Comparison of ENCODE assay signal across 10 cellular contexts in the genomic region with DNA sequence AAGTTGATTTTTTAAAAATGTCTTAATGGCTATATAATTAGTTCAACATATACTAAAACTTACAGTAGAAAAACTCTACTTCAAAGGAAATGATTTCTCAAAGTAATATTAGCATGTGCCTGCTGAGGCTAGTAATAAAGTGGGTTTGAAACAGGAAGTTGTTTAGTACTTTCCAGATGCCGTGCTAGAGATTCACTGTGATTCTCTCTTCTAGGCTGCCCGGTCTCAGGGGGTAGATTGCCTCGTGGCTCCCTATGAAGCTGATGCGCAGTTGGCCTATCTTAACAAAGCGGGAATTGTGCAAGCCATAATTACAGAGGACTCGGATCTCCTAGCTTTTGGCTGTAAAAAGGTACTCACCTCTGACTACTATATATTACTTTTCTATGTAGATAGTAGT. TPM values are rescaled to one million over a fixed set of nuclear protein-coding genes. Genes with fewer than 3 reads are reported as not detected.
A peak's percentile ranks its signal among the peaks of the same experiment; 100 is the strongest.
DNase-seq lines count a peak whose midpoint lies in the region; ATAC-seq and TF ChIP-seq lines count a peak whose summit lies in the region.
"Had no signal": no experiment of that assay in that cellular context is flagged by ENCODE, and none has a peak within 500 bp of the region (broad histone marks: within the 10 kb centered on the region; RNA-seq: fewer than 3 reads in every experiment).

No MANE protein-coding gene starts in this region.

- H3K4me3 ChIP-seq in choroid plexus epithelial cell (ENCODE audit: low read depth, low read length): no peak overlapping the region
- H3K4me3 ChIP-seq: MG63 had no signal

- no peak for TF ChIP-seq CTCF in choroid plexus epithelial cell (conservative IDR thresholded peaks at IDR 0.05; ENCODE audit: low read depth, low read length)

- DNase-seq in choroid plexus epithelial cell (ENCODE audit: low read depth): peak; percentile 36
- no peak for DNase-seq in activated effector memory CD4-positive, alpha-beta T cell treated with Interleukin-2 at 50 U/mL for 16 hours
- DNase-seq in cardiac septum (ENCODE audit: low spot score): no peak
- no peak for DNase-seq in stimulated activated CD4-positive, alpha-beta T cell treated with anti-CD3 and anti-CD28 coated beads, Interleukin-2, amount 100 ng/mL, for 48 hours
- DNase-seq in anterior cingulate cortex (lab: John Stamatoyannopoulos, UW): no peak
- DNase-seq: Caco-2, MG63 had no signal

- ATAC-seq in GM18502 (IDR thresholded peaks at IDR 0.05; ENCODE audit: poor library complexity, unreplicated experiment) (peak; percentile 95), GM21528 (IDR thresholded peaks at IDR 0.05; ENCODE audit: low FRiP score, unreplicated experiment) (peak; percentile 80), HG03342 (IDR thresholded peaks at IDR 0.05; ENCODE audit: unreplicated experiment) (peak; percentile 79)

- intact Hi-C loops in cardiac septum (cut with DNase I): no loop called here

RNA-seq across cellular contexts. Expression of a gene that starts 9.1 kb away (rescaled TPM):
- total RNA-seq in cardiac septum: 0.40 TPM
